Comparison of ENCODE assay signal across 16 cellular contexts in the genomic region with DNA sequence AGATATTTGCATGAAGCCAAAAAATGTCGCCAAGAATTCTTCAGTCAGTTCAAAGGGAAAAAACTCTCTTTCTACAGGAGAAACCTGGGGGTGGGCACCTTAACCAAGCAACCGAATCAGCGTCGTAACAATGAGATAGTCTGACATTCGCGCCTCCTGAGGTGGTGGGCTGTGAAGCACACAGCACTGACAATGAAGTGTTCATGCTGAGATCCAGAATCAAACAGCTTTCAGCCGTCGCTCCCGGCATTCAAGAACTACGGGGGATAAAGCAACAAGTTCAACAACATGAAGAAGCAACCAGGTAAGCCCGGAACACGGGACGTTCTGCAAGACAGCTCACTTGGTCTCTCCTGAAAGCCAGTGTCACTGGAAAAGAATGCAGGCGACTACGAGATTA.
"Had no signal": no experiment of that assay in that cellular context is flagged by ENCODE, and none has a peak within 500 bp of the region (broad histone marks: within the 10 kb centered on the region; RNA-seq: fewer than 3 reads in every experiment).

No MANE protein-coding gene starts in this region.

- H3K27me3 ChIP-seq: ovary, sigmoid colon, upper lobe of right lung had no signal

- H3K9me3 ChIP-seq: left ventricle myocardium inferior, ovary, sigmoid colon, thoracic aorta, upper lobe of right lung had no signal

- DNase-seq: activated CD4-positive, alpha-beta T cell treated with anti-CD3 and anti-CD28 coated beads, Interleukin-2, amount 50 U/mL, for 1 hour; activated CD8-positive, alpha-beta memory T cell treated with anti-CD3 and anti-CD28 coated beads for 24 hours; activated naive CD8-positive, alpha-beta T cell treated with anti-CD3 and anti-CD28 coated beads for 36 hours; cerebellar nuclear complex; effector memory CD8-positive, alpha-beta T cell; foreskin melanocyte; left ventricle myocardium inferior; naive thymus-derived CD8-positive, alpha-beta T cell; ovary; sigmoid colon; stimulated activated CD4-positive, alpha-beta T cell treated with anti-CD3 and anti-CD28 coated beads, Interleukin-1b, Interleukin-23, amount 100 ng/mL, for 48 hours; upper lobe of right lung had no signal

- H3K27me3 Mint-ChIP-seq: activated naive CD8-positive, alpha-beta T cell treated with anti-CD3 and anti-CD28 coated beads for 36 hours; effector memory CD8-positive, alpha-beta T cell; memory B cell; naive thymus-derived CD8-positive, alpha-beta T cell had no signal

- H3K36me3 ChIP-seq: ovary, thoracic aorta, upper lobe of right lung had no signal

- H3K4me3 Mint-ChIP-seq: activated naive CD8-positive, alpha-beta T cell treated with anti-CD3 and anti-CD28 coated beads for 36 hours; activated T-helper 1 cell treated with anti-CD3 and anti-CD28 coated beads, Interleukin-12 subunit alpha, Interleukin-12 subunit beta, Interleukin-2, Interleukin-4 antibody, amounts not matched to agents 30 ng/mL and 10 ng/mL and 1 ng/mL, durations not matched to agents 14 hours and 24 hours and 36 hours; effector memory CD8-positive, alpha-beta T cell; memory B cell; naive thymus-derived CD8-positive, alpha-beta T cell had no signal

- H3K27ac Mint-ChIP-seq: activated naive CD8-positive, alpha-beta T cell treated with anti-CD3 and anti-CD28 coated beads for 36 hours; activated T-helper 1 cell treated with anti-CD3 and anti-CD28 coated beads, Interleukin-12 subunit alpha, Interleukin-12 subunit beta, Interleukin-2, Interleukin-4 antibody, amounts not matched to agents 30 ng/mL and 10 ng/mL and 1 ng/mL, durations not matched to agents 14 hours and 24 hours and 36 hours; effector memory CD8-positive, alpha-beta T cell; memory B cell; naive thymus-derived CD8-positive, alpha-beta T cell had no signal

- ATAC-seq: effector memory CD8-positive, alpha-beta T cell; naive thymus-derived CD8-positive, alpha-beta T cell; upper lobe of right lung had no signal

- H3K4me1 Mint-ChIP-seq: activated naive CD8-positive, alpha-beta T cell treated with anti-CD3 and anti-CD28 coated beads for 36 hours; memory B cell; naive thymus-derived CD8-positive, alpha-beta T cell had no signal

- H3K4me1 ChIP-seq: left ventricle myocardium inferior, sigmoid colon, upper lobe of right lung had no signal

- H3K4me3 ChIP-seq: left ventricle myocardium inferior, ovary, sigmoid colon, thoracic aorta, upper lobe of right lung had no signal

- H3K27ac ChIP-seq: epithelial cell of prostate, left ventricle myocardium inferior, ovary, sigmoid colon, thoracic aorta, upper lobe of right lung had no signal

- H3K9me3 Mint-ChIP-seq: activated naive CD8-positive, alpha-beta T cell treated with anti-CD3 and anti-CD28 coated beads for 36 hours; activated T-helper 1 cell treated with anti-CD3 and anti-CD28 coated beads, Interleukin-12 subunit alpha, Interleukin-12 subunit beta, Interleukin-2, Interleukin-4 antibody, amounts not matched to agents 30 ng/mL and 10 ng/mL and 1 ng/mL, durations not matched to agents 14 hours and 24 hours and 36 hours; effector memory CD8-positive, alpha-beta T cell; memory B cell had no signal
